14 cellular contexts compared by ENCODE assay signal in the genomic region with DNA sequence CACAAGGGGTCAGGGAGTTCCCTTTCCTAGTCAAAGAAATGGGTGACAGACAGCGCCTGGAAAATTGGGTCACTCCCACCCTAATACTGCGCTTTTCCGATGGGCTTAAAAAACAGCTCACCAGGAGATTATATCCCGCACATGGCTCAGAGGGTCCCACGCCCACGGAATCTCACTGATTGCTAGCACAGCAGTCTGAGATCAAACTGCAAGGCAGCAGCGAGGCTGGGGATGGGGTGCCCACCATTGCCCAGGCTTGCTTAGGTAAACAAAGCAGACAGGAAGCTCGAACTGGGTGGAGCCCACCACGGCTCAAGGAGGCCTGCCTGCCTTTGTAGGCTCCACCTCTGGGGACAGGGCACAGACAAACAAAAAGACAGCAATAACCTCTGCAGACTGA. TPM values are rescaled to one million over a fixed set of nuclear protein-coding genes. Genes with fewer than 3 reads are reported as not detected.
"Had no signal": no experiment of that assay in that cellular context is flagged by ENCODE, and none has a peak within 500 bp of the region (broad histone marks: within the 10 kb centered on the region; RNA-seq: fewer than 3 reads in every experiment).

No MANE protein-coding gene starts in this region.

RNA-seq across cellular contexts. Expression of a gene that starts 56.4 kb away (rescaled TPM):
- total RNA-seq: activated B cell treated with CpG ODN at 0.5 μM for 24 hours; activated CD4-positive, alpha-beta memory T cell treated with anti-CD3 and anti-CD28 coated beads for 36 hours; activated CD4-positive, alpha-beta memory T cell treated with anti-CD3 and anti-CD28 coated beads, Interleukin-2, amount 10 ng/mL, durations not matched to agents 7 days and 5 days; activated CD4-positive, alpha-beta T cell treated with anti-CD3 and anti-CD28 coated beads for 36 hours; activated CD4-positive, alpha-beta T cell treated with anti-CD3 and anti-CD28 coated beads, Interleukin-2, amount 10 ng/mL, durations not matched to agents 24 days and 14 days; activated CD4-positive, alpha-beta T cell treated with anti-CD3 and anti-CD28 coated beads, Interleukin-2, amount 10 ng/mL, durations not matched to agents 7 days and 5 days; activated CD8-positive, alpha-beta memory T cell treated with anti-CD3 and anti-CD28 coated beads for 36 hours; activated CD8-positive, alpha-beta memory T cell treated with anti-CD3 and anti-CD28 coated beads, Interleukin-2, amount 10 ng/mL, durations not matched to agents 7 days and 5 days; activated CD8-positive, alpha-beta T cell treated with anti-CD3 and anti-CD28 coated beads for 36 hours; activated CD8-positive, alpha-beta T cell treated with anti-CD3 and anti-CD28 coated beads, Interleukin-2, amount 10 ng/mL, durations not matched to agents 7 days and 5 days; T-helper 1 cell treated with Interleukin-12 subunit alpha and Interleukin-12 subunit beta and Interleukin-4 antibody, amounts not matched to agents 30 ng/mL and 1 ng/mL, for 36 hours; T-helper 17 cell; T-helper 2 cell treated with Interferon-gamma antibody and Interleukin-4, amounts not matched to agents 100 ng/mL and 5 ng/mL, for 36 hours; WTC11 had no signal
